In genomic region chr12:121108492-121108891, GRCh38 we compare ENCODE assay signal across 6 cellular contexts. TPM values are rescaled to one million over a fixed set of nuclear protein-coding genes. Genes with fewer than 3 reads are reported as not detected.
"Had no signal": no experiment of that assay in that cellular context is flagged by ENCODE, and none has a peak within 500 bp of the region (broad histone marks: within the 10 kb centered on the region; RNA-seq: fewer than 3 reads in every experiment).

No MANE protein-coding gene starts in this region.

- H3K27ac ChIP-seq: HL-60 had no signal

- DNase-seq: H9, HCEC 1CT, HFFc6 had no signal

- H3K4me3 ChIP-seq: GM23338 had no signal

- ATAC-seq: GM23338 had no signal

RNA-seq across cellular contexts. Expression of gene P2RX7, which starts 24.2 kb away (rescaled TPM):
- total RNA-seq: HT1080 had no signal
